ENCODE assay signal across 1 cellular context in the genomic region with DNA sequence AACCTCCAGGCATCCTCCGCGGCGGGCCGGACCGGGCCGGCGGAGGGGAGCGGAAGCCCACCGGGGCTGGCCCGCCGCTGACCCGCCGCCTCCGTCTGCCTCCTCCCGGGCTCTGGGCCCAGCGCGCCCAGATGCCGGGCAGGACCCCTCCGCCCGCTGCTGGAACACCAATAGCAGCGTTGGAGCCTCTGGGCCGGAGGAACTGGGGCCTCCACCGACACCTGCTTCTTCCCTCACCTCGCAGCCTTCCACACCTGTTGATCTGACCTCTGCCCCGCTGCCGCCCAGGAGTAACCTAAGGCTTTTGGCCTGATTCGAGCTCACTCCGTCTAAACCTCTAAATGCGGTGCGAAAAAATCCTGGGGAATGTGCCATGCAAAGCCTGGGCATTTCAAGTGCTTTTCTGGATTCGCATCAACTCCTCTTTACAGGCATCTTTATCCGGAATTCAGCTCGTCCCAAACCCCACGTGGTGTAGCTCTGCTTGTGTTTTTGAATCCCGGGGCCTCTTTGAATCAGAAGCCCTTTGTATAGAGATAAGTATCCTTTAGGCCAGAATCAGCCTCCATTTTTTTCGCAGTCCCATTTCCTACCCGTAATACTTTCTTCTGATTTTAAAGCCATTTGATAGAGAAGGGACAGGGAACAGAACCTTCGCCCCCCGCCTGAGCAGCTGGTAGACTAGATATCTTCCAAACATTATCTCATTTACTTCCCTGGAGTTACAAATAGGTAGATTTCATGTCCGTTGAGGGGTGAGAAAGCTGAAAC.
TF ChIP-seq lines count a peak whose summit lies in the region.

No MANE protein-coding gene starts in this region.

TF ChIP-seq in HepG2, 621 proteins besides CTCF, POLR2A, EP300 and RAD21 (continued from another document and continues in another):
- no peak for TF ChIP-seq PITX1 (CRISPR knock-in tag; IDR thresholded peaks at IDR 0.05)
- TF ChIP-seq ZNF670 (CRISPR knock-in tag; IDR thresholded peaks at IDR 0.05; ENCODE audit: borderline replicate concordance): no peak; the same call in 1 of the 2 replicates
- TF ChIP-seq, protein P1, sequence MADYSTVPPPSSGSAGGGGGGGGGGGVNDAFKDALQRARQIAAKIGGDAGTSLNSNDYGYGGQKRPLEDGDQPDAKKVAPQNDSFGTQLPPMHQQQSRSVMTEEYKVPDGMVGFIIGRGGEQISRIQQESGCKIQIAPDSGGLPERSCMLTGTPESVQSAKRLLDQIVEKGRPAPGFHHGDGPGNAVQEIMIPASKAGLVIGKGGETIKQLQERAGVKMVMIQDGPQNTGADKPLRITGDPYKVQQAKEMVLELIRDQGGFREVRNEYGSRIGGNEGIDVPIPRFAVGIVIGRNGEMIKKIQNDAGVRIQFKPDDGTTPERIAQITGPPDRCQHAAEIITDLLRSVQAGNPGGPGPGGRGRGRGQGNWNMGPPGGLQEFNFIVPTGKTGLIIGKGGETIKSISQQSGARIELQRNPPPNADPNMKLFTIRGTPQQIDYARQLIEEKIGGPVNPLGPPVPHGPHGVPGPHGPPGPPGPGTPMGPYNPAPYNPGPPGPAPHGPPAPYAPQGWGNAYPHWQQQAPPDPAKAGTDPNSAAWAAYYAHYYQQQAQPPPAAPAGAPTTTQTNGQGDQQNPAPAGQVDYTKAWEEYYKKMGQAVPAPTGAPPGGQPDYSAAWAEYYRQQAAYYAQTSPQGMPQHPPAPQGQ (CRISPR knock-in tag; IDR thresholded peaks at IDR 0.05; ENCODE audit: borderline replicate concordance): no peak
- TF ChIP-seq ZNF781 (CRISPR knock-in tag; IDR thresholded peaks at IDR 0.05; ENCODE audit: borderline replicate concordance, not compliant biosample characterization): no peak
- TF ChIP-seq IKZF4 (CRISPR knock-in tag; IDR thresholded peaks at IDR 0.05; ENCODE audit: borderline replicate concordance, low read depth, not compliant biosample characterization): no peak
- no peak for TF ChIP-seq ZBTB3 (CRISPR knock-in tag; IDR thresholded peaks at IDR 0.05; ENCODE audit: borderline replicate concordance, low read depth)
- TF ChIP-seq ZNF24 (IDR thresholded peaks at IDR 0.05): no peak
- no peak for TF ChIP-seq XRCC5 (optimal IDR thresholded peaks at IDR 0.05; ENCODE audit: low read length)
- TF ChIP-seq, protein P2, sequence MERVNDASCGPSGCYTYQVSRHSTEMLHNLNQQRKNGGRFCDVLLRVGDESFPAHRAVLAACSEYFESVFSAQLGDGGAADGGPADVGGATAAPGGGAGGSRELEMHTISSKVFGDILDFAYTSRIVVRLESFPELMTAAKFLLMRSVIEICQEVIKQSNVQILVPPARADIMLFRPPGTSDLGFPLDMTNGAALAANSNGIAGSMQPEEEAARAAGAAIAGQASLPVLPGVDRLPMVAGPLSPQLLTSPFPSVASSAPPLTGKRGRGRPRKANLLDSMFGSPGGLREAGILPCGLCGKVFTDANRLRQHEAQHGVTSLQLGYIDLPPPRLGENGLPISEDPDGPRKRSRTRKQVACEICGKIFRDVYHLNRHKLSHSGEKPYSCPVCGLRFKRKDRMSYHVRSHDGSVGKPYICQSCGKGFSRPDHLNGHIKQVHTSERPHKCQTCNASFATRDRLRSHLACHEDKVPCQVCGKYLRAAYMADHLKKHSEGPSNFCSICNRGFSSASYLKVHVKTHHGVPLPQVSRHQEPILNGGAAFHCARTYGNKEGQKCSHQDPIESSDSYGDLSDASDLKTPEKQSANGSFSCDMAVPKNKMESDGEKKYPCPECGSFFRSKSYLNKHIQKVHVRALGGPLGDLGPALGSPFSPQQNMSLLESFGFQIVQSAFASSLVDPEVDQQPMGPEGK (CRISPR knock-in tag; IDR thresholded peaks at IDR 0.05): no peak
- TF ChIP-seq ZNF569 (CRISPR knock-in tag; IDR thresholded peaks at IDR 0.05; ENCODE audit: borderline replicate concordance): 0 out of 2 replicates have a peak, but pooled peaks have one; percentile 16
- no peak for TF ChIP-seq ZNF230 (CRISPR knock-in tag; IDR thresholded peaks at IDR 0.05)
- TF ChIP-seq, protein P3, sequence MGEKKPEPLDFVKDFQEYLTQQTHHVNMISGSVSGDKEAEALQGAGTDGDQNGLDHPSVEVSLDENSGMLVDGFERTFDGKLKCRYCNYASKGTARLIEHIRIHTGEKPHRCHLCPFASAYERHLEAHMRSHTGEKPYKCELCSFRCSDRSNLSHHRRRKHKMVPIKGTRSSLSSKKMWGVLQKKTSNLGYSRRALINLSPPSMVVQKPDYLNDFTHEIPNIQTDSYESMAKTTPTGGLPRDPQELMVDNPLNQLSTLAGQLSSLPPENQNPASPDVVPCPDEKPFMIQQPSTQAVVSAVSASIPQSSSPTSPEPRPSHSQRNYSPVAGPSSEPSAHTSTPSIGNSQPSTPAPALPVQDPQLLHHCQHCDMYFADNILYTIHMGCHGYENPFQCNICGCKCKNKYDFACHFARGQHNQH (CRISPR knock-in tag; IDR thresholded peaks at IDR 0.05): no peak
- TF ChIP-seq, protein P4, sequence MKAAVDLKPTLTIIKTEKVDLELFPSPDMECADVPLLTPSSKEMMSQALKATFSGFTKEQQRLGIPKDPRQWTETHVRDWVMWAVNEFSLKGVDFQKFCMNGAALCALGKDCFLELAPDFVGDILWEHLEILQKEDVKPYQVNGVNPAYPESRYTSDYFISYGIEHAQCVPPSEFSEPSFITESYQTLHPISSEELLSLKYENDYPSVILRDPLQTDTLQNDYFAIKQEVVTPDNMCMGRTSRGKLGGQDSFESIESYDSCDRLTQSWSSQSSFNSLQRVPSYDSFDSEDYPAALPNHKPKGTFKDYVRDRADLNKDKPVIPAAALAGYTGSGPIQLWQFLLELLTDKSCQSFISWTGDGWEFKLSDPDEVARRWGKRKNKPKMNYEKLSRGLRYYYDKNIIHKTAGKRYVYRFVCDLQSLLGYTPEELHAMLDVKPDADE (CRISPR knock-in tag; IDR thresholded peaks at IDR 0.05): 0 out of 2 replicates have a peak, but pooled peaks have one; percentile 26
- TF ChIP-seq REPIN1 (CRISPR knock-in tag; IDR thresholded peaks at IDR 0.05; ENCODE audit: borderline replicate concordance, low read depth): no peak; the same call in 1 of the 2 replicates
- TF ChIP-seq, protein P5, sequence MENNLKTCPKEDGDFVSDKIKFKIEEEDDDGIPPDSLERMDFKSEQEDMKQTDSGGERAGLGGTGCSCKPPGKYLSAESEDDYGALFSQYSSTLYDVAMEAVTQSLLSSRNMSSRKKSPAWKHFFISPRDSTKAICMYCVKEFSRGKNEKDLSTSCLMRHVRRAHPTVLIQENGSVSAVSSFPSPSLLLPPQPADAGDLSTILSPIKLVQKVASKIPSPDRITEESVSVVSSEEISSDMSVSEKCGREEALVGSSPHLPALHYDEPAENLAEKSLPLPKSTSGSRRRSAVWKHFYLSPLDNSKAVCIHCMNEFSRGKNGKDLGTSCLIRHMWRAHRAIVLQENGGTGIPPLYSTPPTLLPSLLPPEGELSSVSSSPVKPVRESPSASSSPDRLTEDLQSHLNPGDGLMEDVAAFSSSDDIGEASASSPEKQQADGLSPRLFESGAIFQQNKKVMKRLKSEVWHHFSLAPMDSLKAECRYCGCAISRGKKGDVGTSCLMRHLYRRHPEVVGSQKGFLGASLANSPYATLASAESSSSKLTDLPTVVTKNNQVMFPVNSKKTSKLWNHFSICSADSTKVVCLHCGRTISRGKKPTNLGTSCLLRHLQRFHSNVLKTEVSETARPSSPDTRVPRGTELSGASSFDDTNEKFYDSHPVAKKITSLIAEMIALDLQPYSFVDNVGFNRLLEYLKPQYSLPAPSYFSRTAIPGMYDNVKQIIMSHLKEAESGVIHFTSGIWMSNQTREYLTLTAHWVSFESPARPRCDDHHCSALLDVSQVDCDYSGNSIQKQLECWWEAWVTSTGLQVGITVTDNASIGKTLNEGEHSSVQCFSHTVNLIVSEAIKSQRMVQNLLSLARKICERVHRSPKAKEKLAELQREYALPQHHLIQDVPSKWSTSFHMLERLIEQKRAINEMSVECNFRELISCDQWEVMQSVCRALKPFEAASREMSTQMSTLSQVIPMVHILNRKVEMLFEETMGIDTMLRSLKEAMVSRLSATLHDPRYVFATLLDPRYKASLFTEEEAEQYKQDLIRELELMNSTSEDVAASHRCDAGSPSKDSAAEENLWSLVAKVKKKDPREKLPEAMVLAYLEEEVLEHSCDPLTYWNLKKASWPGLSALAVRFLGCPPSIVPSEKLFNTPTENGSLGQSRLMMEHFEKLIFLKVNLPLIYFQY (CRISPR knock-in tag; IDR thresholded peaks at IDR 0.05; ENCODE audit: borderline replicate concordance): peak; percentile 97
- TF ChIP-seq, protein P6, sequence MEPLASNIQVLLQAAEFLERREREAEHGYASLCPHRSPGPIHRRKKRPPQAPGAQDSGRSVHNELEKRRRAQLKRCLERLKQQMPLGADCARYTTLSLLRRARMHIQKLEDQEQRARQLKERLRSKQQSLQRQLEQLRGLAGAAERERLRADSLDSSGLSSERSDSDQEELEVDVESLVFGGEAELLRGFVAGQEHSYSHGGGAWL (CRISPR knock-in tag; IDR thresholded peaks at IDR 0.05): no peak
- no peak for TF ChIP-seq SRSF9 (IDR thresholded peaks at IDR 0.05; ENCODE audit: borderline replicate concordance, insufficient read depth, low read depth, low read length, poor library complexity, severe bottlenecking)
- TF ChIP-seq, protein P7, sequence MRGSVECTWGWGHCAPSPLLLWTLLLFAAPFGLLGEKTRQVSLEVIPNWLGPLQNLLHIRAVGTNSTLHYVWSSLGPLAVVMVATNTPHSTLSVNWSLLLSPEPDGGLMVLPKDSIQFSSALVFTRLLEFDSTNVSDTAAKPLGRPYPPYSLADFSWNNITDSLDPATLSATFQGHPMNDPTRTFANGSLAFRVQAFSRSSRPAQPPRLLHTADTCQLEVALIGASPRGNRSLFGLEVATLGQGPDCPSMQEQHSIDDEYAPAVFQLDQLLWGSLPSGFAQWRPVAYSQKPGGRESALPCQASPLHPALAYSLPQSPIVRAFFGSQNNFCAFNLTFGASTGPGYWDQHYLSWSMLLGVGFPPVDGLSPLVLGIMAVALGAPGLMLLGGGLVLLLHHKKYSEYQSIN (CRISPR knock-in tag; IDR thresholded peaks at IDR 0.05; ENCODE audit: borderline replicate concordance): no peak
- TF ChIP-seq SAP130 (CRISPR knock-in tag; IDR thresholded peaks at IDR 0.05; ENCODE audit: low read depth): peak; percentile 15; the same call in 1 of the 2 replicates
- no peak for TF ChIP-seq MLLT10 (CRISPR knock-in tag; IDR thresholded peaks at IDR 0.05)
- no peak for TF ChIP-seq ZNF274 (CRISPR knock-in tag; IDR thresholded peaks at IDR 0.05)
- TF ChIP-seq CBX5 (CRISPR knock-in tag; IDR thresholded peaks at IDR 0.05; ENCODE audit: borderline replicate concordance): no peak
- no peak for TF ChIP-seq HNRNPK (IDR thresholded peaks at IDR 0.05; ENCODE audit: low read depth, low read length, poor library complexity, severe bottlenecking)
- TF ChIP-seq, protein P8, sequence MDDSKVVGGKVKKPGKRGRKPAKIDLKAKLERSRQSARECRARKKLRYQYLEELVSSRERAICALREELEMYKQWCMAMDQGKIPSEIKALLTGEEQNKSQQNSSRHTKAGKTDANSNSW (CRISPR knock-in tag; IDR thresholded peaks at IDR 0.05; ENCODE audit: borderline replicate concordance): no peak
- TF ChIP-seq PCBP2 (optimal IDR thresholded peaks at IDR 0.05; ENCODE audit: low read depth, low read length, poor library complexity, severe bottlenecking): no peak
- peak; percentile 36; the same call in 1 of the 2 replicates for TF ChIP-seq ZC3H13 (CRISPR knock-in tag; IDR thresholded peaks at IDR 0.05)
- TF ChIP-seq ZNF562 (CRISPR knock-in tag; IDR thresholded peaks at IDR 0.05; ENCODE audit: borderline replicate concordance): no peak
- TF ChIP-seq, protein P9, sequence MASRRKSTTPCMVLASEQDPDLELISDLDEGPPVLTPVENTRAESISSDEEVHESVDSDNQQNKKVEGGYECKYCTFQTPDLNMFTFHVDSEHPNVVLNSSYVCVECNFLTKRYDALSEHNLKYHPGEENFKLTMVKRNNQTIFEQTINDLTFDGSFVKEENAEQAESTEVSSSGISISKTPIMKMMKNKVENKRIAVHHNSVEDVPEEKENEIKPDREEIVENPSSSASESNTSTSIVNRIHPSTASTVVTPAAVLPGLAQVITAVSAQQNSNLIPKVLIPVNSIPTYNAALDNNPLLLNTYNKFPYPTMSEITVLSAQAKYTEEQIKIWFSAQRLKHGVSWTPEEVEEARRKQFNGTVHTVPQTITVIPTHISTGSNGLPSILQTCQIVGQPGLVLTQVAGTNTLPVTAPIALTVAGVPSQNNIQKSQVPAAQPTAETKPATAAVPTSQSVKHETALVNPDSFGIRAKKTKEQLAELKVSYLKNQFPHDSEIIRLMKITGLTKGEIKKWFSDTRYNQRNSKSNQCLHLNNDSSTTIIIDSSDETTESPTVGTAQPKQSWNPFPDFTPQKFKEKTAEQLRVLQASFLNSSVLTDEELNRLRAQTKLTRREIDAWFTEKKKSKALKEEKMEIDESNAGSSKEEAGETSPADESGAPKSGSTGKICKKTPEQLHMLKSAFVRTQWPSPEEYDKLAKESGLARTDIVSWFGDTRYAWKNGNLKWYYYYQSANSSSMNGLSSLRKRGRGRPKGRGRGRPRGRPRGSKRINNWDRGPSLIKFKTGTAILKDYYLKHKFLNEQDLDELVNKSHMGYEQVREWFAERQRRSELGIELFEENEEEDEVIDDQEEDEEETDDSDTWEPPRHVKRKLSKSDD (CRISPR knock-in tag; IDR thresholded peaks at IDR 0.05; ENCODE audit: low read depth): no peak
- TF ChIP-seq LCORL (IDR thresholded peaks at IDR 0.05): no peak
- no peak for TF ChIP-seq LCORL (CRISPR knock-in tag; IDR thresholded peaks at IDR 0.05)
- TF ChIP-seq ZNF567 (CRISPR knock-in tag; IDR thresholded peaks at IDR 0.05; ENCODE audit: borderline replicate concordance): no peak
- TF ChIP-seq ZNF343 (CRISPR knock-in tag; IDR thresholded peaks at IDR 0.05): no peak
- TF ChIP-seq, protein P10, sequence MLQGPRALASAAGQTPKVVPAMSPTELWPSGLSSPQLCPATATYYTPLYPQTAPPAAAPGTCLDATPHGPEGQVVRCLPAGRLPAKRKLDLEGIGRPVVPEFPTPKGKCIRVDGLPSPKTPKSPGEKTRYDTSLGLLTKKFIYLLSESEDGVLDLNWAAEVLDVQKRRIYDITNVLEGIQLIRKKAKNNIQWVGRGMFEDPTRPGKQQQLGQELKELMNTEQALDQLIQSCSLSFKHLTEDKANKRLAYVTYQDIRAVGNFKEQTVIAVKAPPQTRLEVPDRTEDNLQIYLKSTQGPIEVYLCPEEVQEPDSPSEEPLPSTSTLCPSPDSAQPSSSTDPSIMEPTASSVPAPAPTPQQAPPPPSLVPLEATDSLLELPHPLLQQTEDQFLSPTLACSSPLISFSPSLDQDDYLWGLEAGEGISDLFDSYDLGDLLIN (CRISPR knock-in tag; IDR thresholded peaks at IDR 0.05; ENCODE audit: borderline replicate concordance): no peak
- no peak for TF ChIP-seq ZNF619 (CRISPR knock-in tag; IDR thresholded peaks at IDR 0.05)
- TF ChIP-seq RFX3 (CRISPR knock-in tag; IDR thresholded peaks at IDR 0.05): no peak
